Comparison of ENCODE assay signal across 8 cellular contexts in genomic region chr2:87903264-87904114, GRCh38.
DNase-seq lines count a peak whose midpoint lies in the region; ATAC-seq, FAIRE-seq and TF ChIP-seq lines count a peak whose summit lies in the region.
"Not testable (repeated sequence)": the region's sequence is repeated elsewhere in the genome, so short reads cannot be mapped to it uniquely, and the experiment has no call there.

No MANE protein-coding gene starts in this region.

- H3K27ac ChIP-seq in A673 (ENCODE audit: low read depth, low read length, poor library complexity, severe bottlenecking); GM23248; keratinocyte (ENCODE audit: control insufficient read depth, insufficient read depth, low read length); psoas muscle: not testable (repeated sequence)

- dilution Hi-C loops in keratinocyte (cut with MboI; ENCODE audit: extremely low pct_ligation_motif_present, low sequenced_read_pairs), result not testable (repeated sequence)

- intact Hi-C loops in A673 (cut with micrococcal nuclease; ENCODE audit: unreplicated experiment); psoas muscle (cut with DNase I): not testable (repeated sequence)

- not testable (repeated sequence) for H3F3A ChIP-seq in GM23248 (ENCODE audit: insufficient read depth)

- CTCF ChIA-PET in A673 (lab: Charles Lee), result not testable (repeated sequence)

- POLR2A ChIA-PET in A673 (lab: Charles Lee; ENCODE audit: low non-redundant PET), result not testable (repeated sequence)

- H3K27me3 ChIP-seq in A673 (replicated peaks; ENCODE audit: insufficient read depth, low read depth, low read length, poor library complexity); GM23248 (replicated peaks; ENCODE audit: insufficient read depth); keratinocyte (ENCODE audit: control insufficient read depth, extremely low read depth, insufficient read depth, low read length); psoas muscle (ENCODE audit: insufficient read depth in 3 of 3, low read length in 2 of 3): not testable (repeated sequence)

- not testable (repeated sequence) for H4K20me1 ChIP-seq in GM23248 (ENCODE audit: insufficient read depth); keratinocyte (ENCODE audit: control insufficient read depth, extremely low read depth, insufficient read depth, low read length)

- ATAC-seq in psoas muscle, result peak in 3 of 4 donors; percentile 34 to 56 (median 40)

- H3K9me3 ChIP-seq in A673 (ENCODE audit: low read depth, low read length, poor library complexity, severe bottlenecking); GM23248 (ENCODE audit: low read depth); keratinocyte (ENCODE audit: control insufficient read depth, low read depth, low read length); psoas muscle: not testable (repeated sequence)

- not testable (repeated sequence) for H3K9me1 ChIP-seq in keratinocyte (ENCODE audit: control insufficient read depth, extremely low read depth, insufficient read depth, low read length)

- not testable (repeated sequence) for BruUV-seq in A673 (replicated peaks; lab: Mats Ljungman, UMichigan)

- H3K9me2 ChIP-seq in GM23248 (ENCODE audit: insufficient read depth), result not testable (repeated sequence)

- FAIRE-seq in keratinocyte (lab: Jason Lieb, UNC), result peak; percentile 58

- WGBS in GM23248 (ENCODE audit: low coverage in 1 of 2, low lambda C conversion rate in 2 of 2, missing lambda C conversion rate in 2 of 2), 2 experiments, result 19 to 31% methylated on average over 5 of the region's 6 CpGs
- WGBS in psoas muscle, 3 donors, result 41 to 53% (median 49%) methylated on average over 4 to 5 of the region's 6 CpGs

- not testable (repeated sequence) for TF ChIP-seq CTCF in A673 (conservative IDR thresholded peaks at IDR 0.05; ENCODE audit: low read depth, low read length); NB4 (IDR thresholded peaks at IDR 0.05; ENCODE audit: low read depth, low read length); cardiac fibroblast (IDR thresholded peaks at IDR 0.05; ENCODE audit: low read depth, low read length); keratinocyte (optimal IDR thresholded peaks at IDR 0.05 in 1 of 3, IDR thresholded peaks at IDR 0.05 in 1 of 3, conservative IDR thresholded peaks at IDR 0.05 in 1 of 3; ENCODE audit: extremely low read depth in 1 of 3, insufficient read depth in 2 of 3, low read length in 3 of 3); psoas muscle (IDR thresholded peaks at IDR 0.05)

- TF ChIP-seq POLR2A in NB4 (IDR thresholded peaks at IDR 0.05; ENCODE audit: extremely low read depth, insufficient read length), result not testable (repeated sequence)

- H3K4me3 ChIP-seq in A673 (ENCODE audit: low read depth, low read length, poor library complexity, severe bottlenecking); GM23248; NB4 (ENCODE audit: low read depth, low read length); cardiac fibroblast (replicated peaks in 1 of 2; ENCODE audit: low read depth in 2 of 2, low read length in 2 of 2); keratinocyte (ENCODE audit: control insufficient read depth in 2 of 3, extremely low read depth in 1 of 3, insufficient read depth in 2 of 3, low read depth in 1 of 3, low read length in 3 of 3); psoas muscle: not testable (repeated sequence)

- in situ Hi-C loops in GM23248 (cut with MboI), result not testable (repeated sequence)

- H3K9ac ChIP-seq in GM23248; keratinocyte (ENCODE audit: control insufficient read depth, extremely low read depth, insufficient read depth, low read length): not testable (repeated sequence)

- H3K4me2 ChIP-seq in GM23248 (ENCODE audit: unreplicated experiment); keratinocyte (ENCODE audit: control insufficient read depth, extremely low read depth, insufficient read depth, low read depth, low read length): not testable (repeated sequence)

- peak; percentile 5 for DNase-seq in A673 (ENCODE audit: low spot score)
- DNase-seq in GM23248, result peak; percentile 57
- peak; percentile 1 for DNase-seq in NB4 (ENCODE audit: low read depth)
- peak; percentile 46 for DNase-seq in amniotic epithelial cell (ENCODE audit: low read depth)
- peak; percentile 40 to 49 for DNase-seq in cardiac fibroblast (ENCODE audit: low read depth in 2 of 2)
- peak; percentile 30 for DNase-seq in fibroblast of peridontal ligament (ENCODE audit: extremely low read depth)
- DNase-seq in keratinocyte (ENCODE audit: low read depth, low spot score); psoas muscle: not testable (repeated sequence)

- not testable (repeated sequence) for H3K79me2 ChIP-seq in GM23248 (ENCODE audit: insufficient read depth); keratinocyte (ENCODE audit: control insufficient read depth, insufficient read depth, low read length)

- not testable (repeated sequence) for H3K4me1 ChIP-seq in A673 (ENCODE audit: insufficient read depth, low read length, poor library complexity, severe bottlenecking); GM23248 (ENCODE audit: insufficient read depth); keratinocyte (ENCODE audit: control insufficient read depth, extremely low read depth, insufficient read depth, low read length); psoas muscle

- not testable (repeated sequence) for H2AFZ ChIP-seq in GM23248; keratinocyte (ENCODE audit: control insufficient read depth, low read length)

- not testable (repeated sequence) for H3K36me3 ChIP-seq in A673 (ENCODE audit: insufficient read depth, low read length, poor library complexity, severe bottlenecking); GM23248 (ENCODE audit: low read depth); keratinocyte (ENCODE audit: control insufficient read depth in 2 of 2, extremely low read depth in 1 of 2, insufficient read depth in 2 of 2, low read length in 2 of 2); psoas muscle (ENCODE audit: insufficient read depth in 1 of 2, low read depth in 1 of 2)
